ENCODE assay signal across 1 cellular context in the genomic region with DNA sequence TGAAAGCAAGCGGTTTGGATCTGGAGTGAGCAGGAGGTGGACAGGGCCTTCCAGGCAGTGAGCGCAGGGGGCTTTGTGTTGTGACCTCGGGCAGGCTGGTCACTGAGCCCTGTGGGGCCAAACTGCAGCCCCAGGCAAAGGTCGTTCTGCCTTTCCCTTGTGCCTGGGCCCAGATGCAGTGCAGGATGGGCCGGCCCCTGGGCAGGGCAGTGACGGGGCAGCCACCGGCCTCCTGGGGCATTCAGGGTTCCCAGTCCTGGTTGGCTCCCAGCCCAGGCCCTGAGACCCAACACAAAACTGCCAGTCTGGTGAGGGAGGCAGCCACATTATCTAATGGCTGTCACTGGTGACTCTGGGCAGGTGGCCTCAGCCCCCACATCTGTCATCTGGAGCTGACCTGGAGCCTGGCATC.
TF ChIP-seq lines count a peak whose summit lies in the region.

No MANE protein-coding gene starts in this region.

TF ChIP-seq in GM12878, 131 proteins besides CTCF, POLR2A, EP300 and RAD21:
- TF ChIP-seq SMAD5 (IDR thresholded peaks at IDR 0.05; ENCODE audit: low read depth): 0 out of 2 replicates have a peak, but pooled peaks have one; percentile 6
- TF ChIP-seq SIN3A (IDR thresholded peaks at IDR 0.05; ENCODE audit: low read depth, low read length): no peak
